Comparison of ENCODE assay signal across 11 cellular contexts in the genomic region with DNA sequence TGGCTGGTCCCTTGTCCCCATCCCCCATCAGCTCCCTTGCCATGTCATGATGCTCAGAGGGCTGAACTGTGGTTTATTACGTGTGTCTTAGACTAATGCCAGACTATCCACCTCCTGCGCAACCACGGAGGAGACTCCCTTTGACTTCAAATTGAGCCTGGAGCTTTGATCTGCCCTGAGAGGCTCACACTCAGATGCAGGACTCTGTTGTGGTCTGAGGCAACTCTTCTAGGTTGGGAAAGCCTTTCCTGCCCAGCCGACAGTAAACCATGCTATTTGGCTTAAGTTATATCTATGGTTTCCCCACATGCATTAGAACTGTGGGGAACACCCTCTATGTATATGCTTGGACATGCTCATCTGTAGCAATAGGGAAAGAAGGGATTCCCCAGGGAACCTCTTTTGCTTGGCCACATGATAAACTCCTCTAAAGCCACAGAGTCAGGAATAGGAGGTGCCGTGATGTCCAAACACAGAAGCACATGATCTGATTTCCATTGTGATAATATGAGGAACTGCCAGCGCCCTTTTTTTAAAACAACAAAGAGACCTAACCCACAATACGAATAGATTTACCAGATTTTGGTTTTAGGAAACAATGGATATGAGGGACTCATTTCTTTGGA. TPM values are rescaled to one million over a fixed set of nuclear protein-coding genes. Genes with fewer than 3 reads are reported as not detected.
A peak's percentile ranks its signal among the peaks of the same experiment; 100 is the strongest.
DNase-seq lines count a peak whose midpoint lies in the region; ATAC-seq and TF ChIP-seq lines count a peak whose summit lies in the region.
"Had no signal": no experiment of that assay in that cellular context is flagged by ENCODE, and none has a peak within 500 bp of the region (broad histone marks: within the 10 kb centered on the region; RNA-seq: fewer than 3 reads in every experiment).

No MANE protein-coding gene starts in this region.

- H3K27me3 ChIP-seq in Peyer's patch (no peaks in the 10 kb centered on the region), dorsolateral prefrontal cortex (no peaks in the 10 kb centered on the region), osteoblast (ENCODE audit: insufficient read depth, low read length) (no peaks in the 10 kb centered on the region)

- H3K4me1 ChIP-seq in Peyer's patch, result peaks cover 0 to 61% (median 8%) of the 10 kb centered on the region in 4 donors
- H3K4me1 ChIP-seq in osteoblast (ENCODE audit: insufficient read depth, low read length), result peaks cover 15% of the 10 kb centered on the region

- H3K27ac ChIP-seq in Peyer's patch, result peak overlapping the region in 3 of 4 donors; percentile 12 to 49 (median 39)
- H3K27ac ChIP-seq in dorsolateral prefrontal cortex, result peak overlapping the region in 53 of 59 donors; percentile 4 to 89 (median 66)
- H3K27ac ChIP-seq in osteoblast (ENCODE audit: low read depth, low read length), result peak overlapping the region; percentile 27
- H3K27ac ChIP-seq: PC-9 had no signal

- H3K4me2 ChIP-seq in osteoblast (ENCODE audit: insufficient read depth, low read length), result no peak overlapping the region
- H3K4me2 ChIP-seq: PC-9 had no signal

- no peak for TF ChIP-seq POLR2A in Peyer's patch (IDR thresholded peaks at IDR 0.05)

- no peak for ATAC-seq in HG02798 (IDR thresholded peaks at IDR 0.05; ENCODE audit: poor library complexity, unreplicated experiment)

- no peak overlapping the region for H3K4me3 ChIP-seq in Peyer's patch
- H3K4me3 ChIP-seq in dorsolateral prefrontal cortex, result no peak overlapping the region
- no peak overlapping the region for H3K4me3 ChIP-seq in osteoblast (ENCODE audit: insufficient read depth, low read length)
- H3K4me3 ChIP-seq: PC-9 had no signal

- H4K20me1 ChIP-seq in osteoblast (ENCODE audit: insufficient read depth, low read length), result no peaks in the 10 kb centered on the region

- DNase-seq in CD1c-positive myeloid dendritic cell (ENCODE audit: extremely low spot score) (peak; percentile 87), Peyer's patch (no peak), dorsolateral prefrontal cortex (no peak), osteoblast (ENCODE audit: insufficient read length, low spot score, missing footprints) (no peak), NCI-H2227 (lab: John Stamatoyannopoulos, UW; ENCODE audit: unreplicated experiment) (no peak), NCI-H510A treated with DMSO at 0.1 percent for 48 hours (lab: John Stamatoyannopoulos, UW) (no peak)
- no peak for DNase-seq in activated T-cell treated with anti-CD3 and anti-CD28 coated beads, Interleukin-2, amount 50 U/mL, for 1 hour
- DNase-seq: CD4-positive, CD25-positive, alpha-beta regulatory T cell; effector CD8-positive, alpha-beta T cell; PC-9 had no signal

- no peaks in the 10 kb centered on the region for H3K79me2 ChIP-seq in osteoblast (ENCODE audit: insufficient read depth, low read length)

- peak overlapping the region; percentile 73 for H2AFZ ChIP-seq in osteoblast (ENCODE audit: low read length)
- H2AFZ ChIP-seq: PC-9 had no signal

- H3K9me3 ChIP-seq in Peyer's patch (no peaks in the 10 kb centered on the region), osteoblast (ENCODE audit: low read depth, low read length) (no peaks in the 10 kb centered on the region)

- intact Hi-C loops in dorsolateral prefrontal cortex (cut with DNase I), result no loop called here

- H3K36me3 ChIP-seq in Peyer's patch, result no peaks in the 10 kb centered on the region
- no peaks in the 10 kb centered on the region for H3K36me3 ChIP-seq in osteoblast (ENCODE audit: insufficient read depth, low read length)

- TF ChIP-seq CTCF in Peyer's patch (IDR thresholded peaks at IDR 0.05) (no peak), dorsolateral prefrontal cortex (IDR thresholded peaks at IDR 0.05 in 54 of 56, conservative IDR thresholded peaks at IDR 0.05 in 2 of 56; ENCODE audit: low read depth in 1 of 56, partially characterized antibody in 56 of 56) (no peak), osteoblast (IDR thresholded peaks at IDR 0.05; ENCODE audit: extremely low read depth, low read depth, low read length) (no peak)

RNA-seq across cellular contexts. Expression of gene LGALS3, which starts 11.1 kb away (rescaled TPM):
- total RNA-seq in Peyer's patch (1,000 to 10,000 TPM in 3 of 4 donors, 100 to 1,000 TPM in 1; 242 to 1,284 (median 1,203) TPM), dorsolateral prefrontal cortex (100 to 1,000 TPM in 4 of 120 experiments, 10 to 100 TPM in 116; 16.6 to 109 (median 36.7) TPM), osteoblast (368 and 433 TPM in 2 replicates)
